In the genomic region with DNA sequence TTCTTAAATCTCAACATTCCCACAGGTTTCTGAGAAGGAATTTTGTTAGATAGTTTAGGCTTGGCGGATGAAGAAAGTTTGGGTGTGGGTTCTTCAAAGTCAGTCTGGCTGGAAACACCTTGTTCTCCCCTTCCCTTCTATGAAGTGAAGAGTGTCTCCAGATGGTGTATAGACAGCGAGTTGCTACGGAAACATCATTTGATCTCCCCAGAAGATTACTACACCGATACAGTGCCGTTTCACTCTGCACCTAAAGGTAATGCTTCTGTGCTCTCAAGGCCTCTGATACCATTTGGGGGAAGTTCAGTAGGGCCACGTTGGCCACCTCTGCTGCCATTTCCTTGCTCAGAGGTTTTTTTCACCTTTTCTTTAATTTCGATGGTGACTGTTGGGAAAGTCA, we compare ENCODE assay signal across 27 cellular contexts.
"Had no signal": no experiment of that assay in that cellular context is flagged by ENCODE, and none has a peak within 500 bp of the region (broad histone marks: within the 10 kb centered on the region; RNA-seq: fewer than 3 reads in every experiment).

No MANE protein-coding gene starts in this region.

- H3K27ac ChIP-seq: ascending aorta, cardiac muscle cell, WERI-Rb-1 had no signal

- H3K4me1 ChIP-seq: ascending aorta had no signal

- DNase-seq: activated CD4-positive, alpha-beta memory T cell treated with anti-CD3 and anti-CD28 coated beads, Interleukin-2, amount 10 ng/mL, durations not matched to agents 7 days and 5 days; activated CD4-positive, alpha-beta T cell treated with anti-CD3 and anti-CD28 coated beads for 1 hour; activated CD4-positive, alpha-beta T cell treated with anti-CD3 and anti-CD28 coated beads for 36 hours; activated CD4-positive, alpha-beta T cell treated with anti-CD3 and anti-CD28 coated beads for 48 hours; activated CD4-positive, alpha-beta T cell treated with anti-CD3 and anti-CD28 coated beads, Interleukin-2, amount 10 ng/mL, durations not matched to agents 7 days and 5 days; activated CD4-positive, alpha-beta T cell treated with anti-CD3 and anti-CD28 coated beads, Interleukin-2, amount 50 U/mL, for 48 hours; activated CD4-positive, CD25-positive, alpha-beta regulatory T cell; activated CD8-positive, alpha-beta memory T cell treated with anti-CD3 and anti-CD28 coated beads for 24 hours; activated CD8-positive, alpha-beta memory T cell treated with anti-CD3 and anti-CD28 coated beads, Interleukin-2, amount 10 ng/mL, durations not matched to agents 7 days and 5 days; activated CD8-positive, alpha-beta memory T cell treated with anti-CD3 and anti-CD28 coated beads, Interleukin-2, amount 50 U/mL, for 48 hours; activated CD8-positive, alpha-beta T cell treated with anti-CD3 and anti-CD28 coated beads, Interleukin-2, amount 10 ng/mL, durations not matched to agents 7 days and 5 days; activated effector memory CD4-positive, alpha-beta T cell treated with Interleukin-2 at 50 U/mL for 16 hours; activated gamma-delta T cell; activated naive CD4-positive, alpha-beta T cell treated with anti-CD3 and anti-CD28 coated beads, Interleukin-2, amount 10 ng/mL, durations not matched to agents 7 days and 5 days; activated naive CD4-positive, alpha-beta T cell treated with Interleukin-2 at 50 U/mL for 16 hours; activated naive CD8-positive, alpha-beta T cell treated with anti-CD3 and anti-CD28 coated beads, Interleukin-2, amount 10 ng/mL, durations not matched to agents 7 days and 5 days; activated naive CD8-positive, alpha-beta T cell treated with anti-CD3 and anti-CD28 coated beads, Interleukin-2, amount 50 U/mL, for 24 hours; activated T-cell treated with anti-CD3 and anti-CD28 coated beads, Interleukin-2, amount 50 U/mL, for 24 hours; activated T-cell treated with anti-CD3 and anti-CD28 coated beads, Interleukin-2, amount 50 U/mL, for 48 hours; amygdala; anterior cingulate cortex; caudate nucleus; cerebellar nuclear complex; T-helper 9 cell; WERI-Rb-1 had no signal

- H3K36me3 ChIP-seq: ascending aorta, cardiac muscle cell, WERI-Rb-1 had no signal

- H3K27me3 ChIP-seq: ascending aorta, cardiac muscle cell had no signal

- H3K4me3 ChIP-seq: ascending aorta, cardiac muscle cell had no signal

- H3K9me3 ChIP-seq: ascending aorta had no signal
